21 cellular contexts compared by ENCODE assay signal in the genomic region with DNA sequence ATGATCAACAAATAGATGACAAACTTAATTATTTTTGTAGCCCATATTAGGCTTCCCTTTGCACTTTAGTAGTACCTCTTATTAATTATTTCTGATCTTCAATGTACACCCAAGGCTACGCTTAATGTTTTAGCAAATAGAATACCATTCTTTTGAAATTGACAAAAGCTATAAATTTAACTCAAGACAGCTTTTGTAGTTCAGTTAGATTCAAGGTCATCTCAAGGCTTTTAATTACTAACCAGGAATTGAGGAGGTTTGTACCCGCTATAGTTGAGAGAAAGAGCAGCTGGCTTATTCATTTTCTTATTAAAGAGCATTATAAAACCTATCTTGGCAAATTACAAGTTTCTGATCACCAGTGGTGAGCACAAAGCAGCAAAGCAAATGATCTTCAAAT. TPM values are rescaled to one million over a fixed set of nuclear protein-coding genes. Genes with fewer than 3 reads are reported as not detected.
"Had no signal": no experiment of that assay in that cellular context is flagged by ENCODE, and none has a peak within 500 bp of the region (broad histone marks: within the 10 kb centered on the region; RNA-seq: fewer than 3 reads in every experiment).

No MANE protein-coding gene starts in this region.

- ATAC-seq: activated naive CD8-positive, alpha-beta T cell treated with anti-CD3 and anti-CD28 coated beads, Interleukin-2, amount 50 U/mL, for 24 hours; activated T-cell treated with anti-CD3 and anti-CD28 coated beads, Interleukin-2, amount 50 U/mL, for 4 hours; body of pancreas; T-helper 17 cell had no signal

- H3K27ac ChIP-seq: ascending aorta had no signal

- H3K4me1 ChIP-seq: ascending aorta had no signal

- H3K36me3 Mint-ChIP-seq: activated CD4-positive, alpha-beta memory T cell treated with anti-CD3 and anti-CD28 coated beads for 36 hours; activated naive CD4-positive, alpha-beta T cell treated with anti-CD3 and anti-CD28 coated beads, Interleukin-2, amount 50 U/mL, for 72 hours had no signal

- H3K4me3 Mint-ChIP-seq: activated CD4-positive, alpha-beta memory T cell treated with anti-CD3 and anti-CD28 coated beads for 36 hours; activated CD4-positive, alpha-beta T cell treated with anti-CD3 and anti-CD28 coated beads, Interleukin-2, amount 10 ng/mL, durations not matched to agents 7 days and 5 days; activated naive CD8-positive, alpha-beta T cell treated with anti-CD3 and anti-CD28 coated beads, Interleukin-2, amount 50 U/mL, for 24 hours; activated T-cell treated with anti-CD3 and anti-CD28 coated beads, Interleukin-2, amount 50 U/mL, for 4 hours; T-helper 17 cell had no signal

- H3K4me3 ChIP-seq: ascending aorta, body of pancreas had no signal

- H3K9me3 ChIP-seq: ascending aorta, body of pancreas had no signal

- H3K36me3 ChIP-seq: ascending aorta had no signal

- H3K9me3 Mint-ChIP-seq: activated CD4-positive, alpha-beta memory T cell treated with anti-CD3 and anti-CD28 coated beads for 36 hours; activated CD4-positive, alpha-beta T cell treated with anti-CD3 and anti-CD28 coated beads, Interleukin-2, amount 10 ng/mL, durations not matched to agents 7 days and 5 days; activated naive CD4-positive, alpha-beta T cell treated with anti-CD3 and anti-CD28 coated beads, Interleukin-2, amount 50 U/mL, for 72 hours; activated naive CD8-positive, alpha-beta T cell treated with anti-CD3 and anti-CD28 coated beads, Interleukin-2, amount 50 U/mL, for 24 hours; activated T-cell treated with anti-CD3 and anti-CD28 coated beads, Interleukin-2, amount 50 U/mL, for 4 hours had no signal

- H3K27ac Mint-ChIP-seq: activated CD4-positive, alpha-beta T cell treated with anti-CD3 and anti-CD28 coated beads, Interleukin-2, amount 10 ng/mL, durations not matched to agents 7 days and 5 days; activated naive CD4-positive, alpha-beta T cell treated with anti-CD3 and anti-CD28 coated beads, Interleukin-2, amount 50 U/mL, for 72 hours; activated naive CD8-positive, alpha-beta T cell treated with anti-CD3 and anti-CD28 coated beads, Interleukin-2, amount 50 U/mL, for 24 hours; T-helper 17 cell had no signal

- DNase-seq: activated CD4-positive, alpha-beta memory T cell treated with anti-CD3 and anti-CD28 coated beads for 36 hours; activated CD4-positive, alpha-beta T cell treated with anti-CD3 and anti-CD28 coated beads, Interleukin-2, amount 10 ng/mL, durations not matched to agents 7 days and 5 days; activated CD4-positive, CD25-positive, alpha-beta regulatory T cell; activated CD8-positive, alpha-beta memory T cell treated with anti-CD3 and anti-CD28 coated beads for 24 hours; activated effector memory CD4-positive, alpha-beta T cell treated with anti-CD3 and anti-CD28 coated beads, Interleukin-2, amount 50 U/mL, for 16 hours; activated naive CD4-positive, alpha-beta T cell treated with Interleukin-2 at 50 U/mL for 16 hours; activated naive CD8-positive, alpha-beta T cell treated with anti-CD3 and anti-CD28 coated beads, Interleukin-2, amount 50 U/mL, for 24 hours; activated T-cell treated with anti-CD3 and anti-CD28 coated beads, Interleukin-2, amount 50 U/mL, for 4 hours; amniotic stem cell; body of pancreas; central memory CD4-positive, alpha-beta T cell; NCI-H1092; NCI-H1417 treated with DMSO at 0.1 percent for 48 hours; NCI-H1694 treated with DMSO at 0.1 percent for 48 hours; NCI-H2029 treated with DMSO at 0.1 percent for 48 hours; NCI-H510A treated with DMSO at 0.1 percent for 48 hours; SIG-M5; T-helper 17 cell; T1000 had no signal

- H3K4me1 Mint-ChIP-seq: activated CD4-positive, alpha-beta T cell treated with anti-CD3 and anti-CD28 coated beads, Interleukin-2, amount 10 ng/mL, durations not matched to agents 7 days and 5 days; T-helper 17 cell had no signal

RNA-seq across cellular contexts. Expression of gene OLFML2A, which starts 20.9 kb away (rescaled TPM):
- total RNA-seq: activated CD4-positive, alpha-beta memory T cell treated with anti-CD3 and anti-CD28 coated beads for 36 hours; activated CD4-positive, alpha-beta T cell treated with anti-CD3 and anti-CD28 coated beads, Interleukin-2, amount 10 ng/mL, durations not matched to agents 7 days and 5 days; activated naive CD4-positive, alpha-beta T cell treated with anti-CD3 and anti-CD28 coated beads, Interleukin-2, amount 50 U/mL, for 72 hours; T-helper 17 cell had no signal
